ENCODE assay signal across 21 cellular contexts in genomic region chr15:39587291-39587909, GRCh38. TPM values are rescaled to one million over a fixed set of nuclear protein-coding genes. Genes with fewer than 3 reads are reported as not detected.
A peak's percentile ranks its signal among the peaks of the same experiment; 100 is the strongest.
DNase-seq lines count a peak whose midpoint lies in the region; ATAC-seq and TF ChIP-seq lines count a peak whose summit lies in the region.
"Had no signal": no experiment of that assay in that cellular context is flagged by ENCODE, and none has a peak within 500 bp of the region (broad histone marks: within the 10 kb centered on the region; RNA-seq: fewer than 3 reads in every experiment).

No MANE protein-coding gene starts in this region.

- no peak overlapping the region for H3K4me3 ChIP-seq in rectal smooth muscle tissue (ENCODE audit: low read length)
- H3K4me3 ChIP-seq: lower lobe of right lung, suprapubic skin had no signal

- CTCF ChIA-PET in WTC11 (lab: Charles Lee), result no interaction called here

- ATAC-seq in GM21423 (IDR thresholded peaks at IDR 0.05; ENCODE audit: unreplicated experiment) (no peak), WTC11 (no peak)

- no peaks in the 10 kb centered on the region for H3K27me3 ChIP-seq in rectal smooth muscle tissue (ENCODE audit: control insufficient read depth, insufficient read depth, low read length)
- H3K27me3 ChIP-seq: suprapubic skin had no signal

- H3K9me3 Mint-ChIP-seq in WTC11, result no peaks in the 10 kb centered on the region
- H3K9me3 Mint-ChIP-seq: CD4-positive, CD25-positive, alpha-beta regulatory T cell; dendritic cell treated with granulocyte-macrophage colony-stimulating factor and Interleukin-4, amounts not matched to agents 40 ng/mL and 50 ng/mL, for 4 days; nephron progenitor cell had no signal

- H3K36me3 Mint-ChIP-seq in WTC11, result peaks cover 93% of the 10 kb centered on the region
- H3K36me3 Mint-ChIP-seq: CD4-positive, CD25-positive, alpha-beta regulatory T cell had no signal

- DNase-seq in EL (peak; percentile 16), fibroblast of peridontal ligament (ENCODE audit: extremely low read depth) (peak; percentile 72), mesenteric fat pad (ENCODE audit: low spot score) (no peak), NCI-H2029 treated with DMSO at 0.1 percent for 48 hours (lab: John Stamatoyannopoulos, UW) (no peak), WTC11 (ENCODE audit: low spot score) (no peak)
- DNase-seq: aorta; CD4-positive, CD25-positive, alpha-beta regulatory T cell; DMS79 treated with DMSO at 0.1 percent for 48 hours; foreskin melanocyte; GOT3; lower lobe of right lung; NCI-H1930; NCI-H526; nephron progenitor cell; retina; stimulated activated CD4-positive, alpha-beta T cell treated with anti-CD3 and anti-CD28 coated beads, Interleukin-2, amount 100 ng/mL, for 24 hours had no signal

- H3K27ac Mint-ChIP-seq in WTC11, result no peak overlapping the region
- H3K27ac Mint-ChIP-seq: CD4-positive, CD25-positive, alpha-beta regulatory T cell; dendritic cell treated with granulocyte-macrophage colony-stimulating factor and Interleukin-4, amounts not matched to agents 40 ng/mL and 50 ng/mL, for 4 days; nephron progenitor cell had no signal

- no peak overlapping the region for H3K9ac ChIP-seq in rectal smooth muscle tissue (ENCODE audit: low read length)

- POLR2A ChIA-PET in WTC11 (lab: Charles Lee), result no interaction called here

- H3K36me3 ChIP-seq in rectal smooth muscle tissue (ENCODE audit: control insufficient read depth, insufficient read depth, low read length), result peaks cover 72% of the 10 kb centered on the region

- TF ChIP-seq CTCF in VCaP (conservative IDR thresholded peaks at IDR 0.05) (no peak), WTC11 (IDR thresholded peaks at IDR 0.05) (no peak)

- H3K27me3 Mint-ChIP-seq in WTC11 (ENCODE audit: low read depth), result no peaks in the 10 kb centered on the region; the same call in 1 of the 2 replicates

- peaks cover 4% of the 10 kb centered on the region for H3K4me1 Mint-ChIP-seq in WTC11
- H3K4me1 Mint-ChIP-seq: CD4-positive, CD25-positive, alpha-beta regulatory T cell had no signal

- peaks cover 52% of the 10 kb centered on the region for H3K4me1 ChIP-seq in rectal smooth muscle tissue (ENCODE audit: control insufficient read depth, insufficient read depth, low read length)

- H3K27ac ChIP-seq in VCaP (peak overlapping the region; percentile 94), rectal smooth muscle tissue (ENCODE audit: low read depth, low read length) (peak overlapping the region; percentile 64)
- H3K27ac ChIP-seq: lower lobe of right lung, suprapubic skin had no signal

- H3K4me3 Mint-ChIP-seq in WTC11, result no peak overlapping the region
- H3K4me3 Mint-ChIP-seq: dendritic cell treated with granulocyte-macrophage colony-stimulating factor and Interleukin-4, amounts not matched to agents 40 ng/mL and 50 ng/mL, for 4 days; nephron progenitor cell had no signal

TF ChIP-seq in WTC11, 78 proteins besides CTCF, POLR2A, EP300 and RAD21 (continues in another document):
- TF ChIP-seq STAT6 (CRISPR knock-in tag; conservative IDR thresholded peaks at IDR 0.05; ENCODE audit: low read depth) (no peak), USF2 (CRISPR knock-in tag; IDR thresholded peaks at IDR 0.05) (no peak), ZNF671 (CRISPR knock-in tag; IDR thresholded peaks at IDR 0.05) (no peak), E2F1 (CRISPR knock-in tag; IDR thresholded peaks at IDR 0.05) (no peak), IRF1 (CRISPR knock-in tag; IDR thresholded peaks at IDR 0.05) (no peak), CBFB (CRISPR knock-in tag; IDR thresholded peaks at IDR 0.05; ENCODE audit: low read depth) (no peak), IRF2 (CRISPR knock-in tag; IDR thresholded peaks at IDR 0.05; ENCODE audit: borderline replicate concordance, low read depth) (no peak), AFF4 (CRISPR knock-in tag; IDR thresholded peaks at IDR 0.05; ENCODE audit: borderline replicate concordance) (no peak), ATF6 (CRISPR knock-in tag; IDR thresholded peaks at IDR 0.05) (no peak)

RNA-seq across cellular contexts. Expression of gene THBS1, which starts 6.5 kb away (rescaled TPM):
- total RNA-seq in mesenteric fat pad (4,139 TPM), WTC11 (2021) (37.1 to 41.4 TPM (median 41.2 TPM) in 3 replicates)

Comparison
In these comparisons a context has a peak if more than half of its experiments do, and no peak if none do; other contexts are left out.
1. DNase-seq: peak in EL (single experiment) and fibroblast of peridontal ligament (single experiment); none in mesenteric fat pad (single experiment), NCI-H2029 treated with DMSO at 0.1 percent for 48 hours (single experiment) and WTC11 (single experiment).
2. RNA of gene THBS1, which starts 6.5 kb away (total RNA-seq): 4,139 TPM in mesenteric fat pad (single experiment); 37.1 to 41.4 TPM in WTC11; every median in the first group is over 10 times any median in the second.